Comparison of ENCODE assay signal across 1 cellular context in the genomic region with DNA sequence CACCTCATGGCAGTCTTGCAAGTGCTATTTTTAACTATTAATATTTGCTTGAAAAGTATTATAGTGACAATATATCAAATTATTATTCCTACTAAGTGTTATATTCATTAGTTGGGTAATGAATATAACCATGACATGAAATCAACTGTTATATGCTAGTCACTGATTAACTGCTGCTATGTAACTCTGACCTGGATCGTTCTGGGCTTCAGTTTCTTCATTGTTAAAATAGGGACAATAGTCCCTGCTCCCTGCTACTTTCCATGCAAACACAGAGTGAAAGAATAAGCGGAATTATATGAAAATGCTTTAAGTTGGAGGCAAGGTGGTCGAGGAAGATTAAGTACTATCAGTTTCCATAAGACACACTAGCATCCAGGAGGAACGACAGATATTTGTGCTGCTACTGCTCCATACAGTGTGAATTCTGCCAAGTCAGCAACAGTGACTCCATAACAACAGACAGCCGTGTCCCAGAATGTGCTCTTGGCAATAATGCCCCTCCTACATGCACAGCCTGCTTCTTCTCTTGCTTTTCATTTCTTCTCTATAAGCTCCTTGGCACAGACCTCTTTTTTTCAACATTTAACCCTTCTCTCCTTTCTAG.
TF ChIP-seq lines count a peak whose summit lies in the region.

No MANE protein-coding gene starts in this region.

TF ChIP-seq in GM23338, 12 proteins besides CTCF, POLR2A, EP300 and RAD21 (continued from another document):
- no peak for TF ChIP-seq EZH2phosphoT487 (IDR thresholded peaks at IDR 0.05; ENCODE audit: unreplicated experiment)
- no peak for TF ChIP-seq EZH2 (IDR thresholded peaks at IDR 0.05; ENCODE audit: low read depth, unreplicated experiment)
- no peak for TF ChIP-seq NANOG (IDR thresholded peaks at IDR 0.05; ENCODE audit: borderline replicate concordance)
